In the genomic region with DNA sequence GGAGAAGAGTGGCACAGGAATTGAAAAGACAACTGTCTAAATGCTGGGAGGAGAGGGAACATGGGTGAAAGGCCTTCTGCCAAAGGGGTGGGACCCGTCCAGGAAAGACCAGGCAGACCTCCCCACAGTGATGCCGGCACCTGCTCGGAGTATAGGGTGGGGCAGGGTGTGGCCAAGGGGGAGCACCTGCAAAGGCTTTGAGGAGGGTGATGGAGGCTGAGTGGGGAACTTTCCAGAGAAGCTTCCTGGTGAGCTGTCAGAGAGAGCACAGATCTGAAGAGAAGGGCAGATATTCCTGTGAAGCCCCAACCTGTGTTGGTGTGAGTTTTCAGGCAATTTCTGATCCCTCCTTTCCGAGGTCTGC, we compare ENCODE assay signal across 25 cellular contexts.
DNase-seq lines count a peak whose midpoint lies in the region; ATAC-seq and TF ChIP-seq lines count a peak whose summit lies in the region.
"Had no signal": no experiment of that assay in that cellular context is flagged by ENCODE, and none has a peak within 500 bp of the region (broad histone marks: within the 10 kb centered on the region; RNA-seq: fewer than 3 reads in every experiment).

No MANE protein-coding gene starts in this region.

- dilution Hi-C loops in IMR-90 (cut with HindIII; ENCODE audit: low sequenced_read_pairs, unreplicated experiment) = no loop called here

- no peak overlapping the region for H3K56ac ChIP-seq in IMR-90 (ENCODE audit: extremely low read depth, insufficient read depth, low read length)

- H2BK15ac ChIP-seq in IMR-90 (ENCODE audit: low read depth, low read length) = no peak overlapping the region

- peaks cover 7% of the 10 kb centered on the region for H3K27me3 Mint-ChIP-seq in activated CD4-positive, alpha-beta T cell treated with anti-CD3 and anti-CD28 coated beads, Interleukin-2, amount 10 ng/mL, durations not matched to agents 7 days and 5 days
- H3K27me3 Mint-ChIP-seq: stimulated activated naive CD8-positive, alpha-beta T cell treated with anti-CD3 and anti-CD28 coated beads, Interleukin-15, amount 100 ng/mL, for 72 hours had no signal

- H3K27me3 ChIP-seq in IMR-90 (ENCODE audit: control insufficient read depth, insufficient read depth, low read length) = peaks cover 41% of the 10 kb centered on the region
- H3K27me3 ChIP-seq in upper lobe of right lung = no peaks in the 10 kb centered on the region
- H3K27me3 ChIP-seq: thyroid gland had no signal

- H3K27ac Mint-ChIP-seq in activated CD4-positive, alpha-beta T cell treated with anti-CD3 and anti-CD28 coated beads, Interleukin-2, amount 10 ng/mL, durations not matched to agents 7 days and 5 days = no peak overlapping the region
- H3K27ac Mint-ChIP-seq: activated naive CD4-positive, alpha-beta T cell treated with anti-CD3 and anti-CD28 coated beads, Interleukin-2, amount 50 U/mL, for 24 hours; activated T-helper 2 cell treated with anti-CD3 and anti-CD28 coated beads, Interferon-gamma antibody, Interleukin-2, Interleukin-4, amounts not matched to agents 10 μg/mL and 5 μg/mL and 100 μg/mL, durations not matched to agents 14 hours and 24 hours and 36 hours had no signal

- no peak overlapping the region for H3K4me3 Mint-ChIP-seq in activated CD4-positive, alpha-beta T cell treated with anti-CD3 and anti-CD28 coated beads, Interleukin-2, amount 10 ng/mL, durations not matched to agents 7 days and 5 days
- H3K4me3 Mint-ChIP-seq: activated naive CD4-positive, alpha-beta T cell treated with anti-CD3 and anti-CD28 coated beads, Interleukin-2, amount 50 U/mL, for 24 hours; neural crest cell; stimulated activated naive CD8-positive, alpha-beta T cell treated with anti-CD3 and anti-CD28 coated beads, Interleukin-15, amount 100 ng/mL, for 72 hours had no signal

- peaks cover 4% of the 10 kb centered on the region; the same call in 1 of the 2 replicates for H4K20me1 ChIP-seq in IMR-90 (ENCODE audit: insufficient read depth, low read length)

- no peak for TF ChIP-seq RAD21 in IMR-90 (IDR thresholded peaks at IDR 0.05; ENCODE audit: low read length)

- H3K36me3 ChIP-seq in IMR-90 (ENCODE audit: control insufficient read depth, insufficient read depth, low read length) (no peaks in the 10 kb centered on the region), upper lobe of right lung (no peaks in the 10 kb centered on the region)
- H3K36me3 ChIP-seq: thyroid gland had no signal

- DNase-seq in IMR-90 = no peak
- DNase-seq in RWPE1 (ENCODE audit: low spot score) = peak; percentile 33
- DNase-seq in left colon = no peak
- DNase-seq in upper lobe of right lung = no peak
- no peak for DNase-seq in central memory CD4-positive, alpha-beta T cell
- DNase-seq in activated CD4-positive, alpha-beta T cell treated with anti-CD3 and anti-CD28 coated beads, Interleukin-2, amount 10 ng/mL, durations not matched to agents 7 days and 5 days = no peak
- DNase-seq in cardiac septum (ENCODE audit: low spot score) = no peak
- DNase-seq: C1 segment of cervical spinal cord; DND-41; effector CD8-positive, alpha-beta T cell; mesendoderm; MV-4-11; NCI-H146; NCI-H2107; NCI-H446 treated with DMSO at 0.1 percent for 48 hours; right cardiac atrium; stimulated activated CD4-positive, alpha-beta T cell treated with anti-CD3 and anti-CD28 coated beads, Interleukin-1b, Interleukin-23, amount 100 ng/mL, for 48 hours; stimulated activated naive CD8-positive, alpha-beta T cell treated with anti-CD3 and anti-CD28 coated beads, Interleukin-15, amount 100 ng/mL, for 72 hours; thyroid gland had no signal

- ATAC-seq in IMR-90 (ENCODE audit: low read depth) (no peak; the same call in 1 of the 2 replicates), left colon (peak; percentile 62), upper lobe of right lung (peak; percentile 37)
- ATAC-seq: left lobe of liver, right cardiac atrium had no signal

- peaks cover 3% of the 10 kb centered on the region; the same call in 1 of the 2 replicates for H3K9me1 ChIP-seq in IMR-90 (ENCODE audit: insufficient read depth, low read length)

- H3K4me1 Mint-ChIP-seq in activated CD4-positive, alpha-beta T cell treated with anti-CD3 and anti-CD28 coated beads, Interleukin-2, amount 10 ng/mL, durations not matched to agents 7 days and 5 days = no peaks in the 10 kb centered on the region
- H3K4me1 Mint-ChIP-seq: activated naive CD4-positive, alpha-beta T cell treated with anti-CD3 and anti-CD28 coated beads, Interleukin-2, amount 50 U/mL, for 24 hours; stimulated activated naive CD8-positive, alpha-beta T cell treated with anti-CD3 and anti-CD28 coated beads, Interleukin-15, amount 100 ng/mL, for 72 hours had no signal

- no peak for TF ChIP-seq POLR2A in IMR-90 (IDR thresholded peaks at IDR 0.05; ENCODE audit: low read depth, low read length)

- H4K91ac ChIP-seq in IMR-90 (ENCODE audit: insufficient read depth, low read depth, low read length) = no peak overlapping the region

- H3K18ac ChIP-seq in IMR-90 (ENCODE audit: low read depth, low read length) = no peak overlapping the region

- H3K79me1 ChIP-seq in IMR-90 (ENCODE audit: low read depth in 1 of 2, low read length in 2 of 2) = no peaks in the 10 kb centered on the region

- no peak for TF ChIP-seq CTCF in IMR-90 (conservative IDR thresholded peaks at IDR 0.05; ENCODE audit: low read depth, low read length)
- no peak for TF ChIP-seq CTCF in RWPE1 (conservative IDR thresholded peaks at IDR 0.05; ENCODE audit: low read depth)
- TF ChIP-seq CTCF in upper lobe of right lung (IDR thresholded peaks at IDR 0.05) = no peak

- H3K4me3 ChIP-seq in IMR-90 (ENCODE audit: insufficient read depth, low read depth, low read length) (no peak overlapping the region), upper lobe of right lung (no peak overlapping the region)
- H3K4me3 ChIP-seq: coronary artery, GM23248, thyroid gland had no signal

- BruUV-seq in IMR-90 (replicated peaks; lab: Mats Ljungman, UMichigan) = no TSS peak

- no peak overlapping the region for H4K8ac ChIP-seq in IMR-90 (ENCODE audit: low read depth in 2 of 2, low read length in 2 of 2)

- 0 out of 2 replicates have a peak overlapping the region, but pooled peaks have one; percentile 23 for H2BK120ac ChIP-seq in IMR-90 (ENCODE audit: low read depth, low read length)

- H3K9ac ChIP-seq in IMR-90 (ENCODE audit: low read depth, low read length) = no peak overlapping the region
- H3K9ac ChIP-seq: GM23248 had no signal

- CTCF ChIA-PET in IMR-90 (lab: Yijun Ruan, JAX) (no interaction called here), RWPE1 (lab: Yijun Ruan, JAX) (interaction anchor here (0.6 kb wide), 1 partner anchor 263 kb away, joined by 3 read pairs; no protein-coding TSS in a partner anchor)
- CTCF ChIA-PET in activated CD4-positive, alpha-beta T cell treated with anti-CD3 and anti-CD28 coated beads, Interleukin-2, amount 10 ng/mL, durations not matched to agents 7 days and 5 days (lab: Charles Lee) = no interaction called here

- H4K5ac ChIP-seq in IMR-90 (ENCODE audit: low read depth, low read length) = no peak overlapping the region

- no peak overlapping the region for H3K23ac ChIP-seq in IMR-90 (ENCODE audit: low read depth, low read length)

- H3K27ac ChIP-seq in IMR-90 (ENCODE audit: insufficient read depth, low read length) = no peak overlapping the region
- peak overlapping the region; percentile 58 for H3K27ac ChIP-seq in RWPE1
- H3K27ac ChIP-seq in upper lobe of right lung = no peak overlapping the region
- H3K27ac ChIP-seq: coronary artery, GM23248, thyroid gland had no signal

- peak overlapping the region; percentile 54; the same call in 1 of the 2 replicates for H2AK5ac ChIP-seq in IMR-90 (ENCODE audit: low read depth, low read length)

- no peaks in the 10 kb centered on the region for H3K36me3 Mint-ChIP-seq in activated CD4-positive, alpha-beta T cell treated with anti-CD3 and anti-CD28 coated beads, Interleukin-2, amount 10 ng/mL, durations not matched to agents 7 days and 5 days (ENCODE audit: low read depth)
- H3K36me3 Mint-ChIP-seq: activated naive CD4-positive, alpha-beta T cell treated with anti-CD3 and anti-CD28 coated beads, Interleukin-2, amount 50 U/mL, for 24 hours had no signal

- intact Hi-C loops in IMR-90 (cut with micrococcal nuclease) = no loop called here
- intact Hi-C loops in left colon (cut with DNase I, micrococcal nuclease) = no loop called here
- intact Hi-C loops in upper lobe of right lung (cut with DNase I) = no loop called here
- intact Hi-C loops in cardiac septum (cut with DNase I) = no loop called here

- H3K4me1 ChIP-seq in IMR-90 (ENCODE audit: control insufficient read depth, insufficient read depth, low read length) (peaks cover 10% of the 10 kb centered on the region), upper lobe of right lung (no peaks in the 10 kb centered on the region)
- H3K4me1 ChIP-seq: thyroid gland had no signal

- H3K14ac ChIP-seq in IMR-90 (replicated peaks; ENCODE audit: low read depth, low read length) = no peak overlapping the region

- 89% methylated on average over 3 of the region's 4 CpGs; no CpG with 5 or more reads in 1 of the 2 experiments for WGBS in IMR-90 (ENCODE audit: extremely low coverage in 2 of 2, insufficient read length in 1 of 2), 2 experiments

- POLR2A ChIA-PET in IMR-90 (lab: Charles Lee; ENCODE audit: unreplicated experiment) (no interaction called here), RWPE1 (lab: Yijun Ruan, JAX; ENCODE audit: low non-redundant PET) (no interaction called here)
- POLR2A ChIA-PET in activated CD4-positive, alpha-beta T cell treated with anti-CD3 and anti-CD28 coated beads, Interleukin-2, amount 10 ng/mL, durations not matched to agents 7 days and 5 days (lab: Charles Lee) = no interaction called here

- no peak overlapping the region for H3K4me2 ChIP-seq in IMR-90 (ENCODE audit: low read depth, low read length)

- no peak overlapping the region for H2BK5ac ChIP-seq in IMR-90 (ENCODE audit: low read depth, low read length, poor library complexity, severe bottlenecking)

- H3K9me3 ChIP-seq in IMR-90 (ENCODE audit: control insufficient read depth, insufficient read depth, low read length) (no peaks in the 10 kb centered on the region; the same call in 1 of the 2 replicates), upper lobe of right lung (no peaks in the 10 kb centered on the region)
- H3K9me3 ChIP-seq: thyroid gland had no signal

- H2BK20ac ChIP-seq in IMR-90 (ENCODE audit: low read depth, low read length) = 0 out of 2 replicates have a peak overlapping the region, but pooled peaks have one; percentile 35

- no peaks in the 10 kb centered on the region for H3K9me3 Mint-ChIP-seq in activated CD4-positive, alpha-beta T cell treated with anti-CD3 and anti-CD28 coated beads, Interleukin-2, amount 10 ng/mL, durations not matched to agents 7 days and 5 days
- H3K9me3 Mint-ChIP-seq: activated naive CD4-positive, alpha-beta T cell treated with anti-CD3 and anti-CD28 coated beads, Interleukin-2, amount 50 U/mL, for 24 hours; activated T-helper 2 cell treated with anti-CD3 and anti-CD28 coated beads, Interferon-gamma antibody, Interleukin-2, Interleukin-4, amounts not matched to agents 10 μg/mL and 5 μg/mL and 100 μg/mL, durations not matched to agents 14 hours and 24 hours and 36 hours; stimulated activated naive CD8-positive, alpha-beta T cell treated with anti-CD3 and anti-CD28 coated beads, Interleukin-15, amount 100 ng/mL, for 72 hours had no signal

- H3K4ac ChIP-seq in IMR-90 (ENCODE audit: low read depth, low read length) = 0 out of 2 replicates have a peak overlapping the region, but pooled peaks have one; percentile 42

- H2AK9ac ChIP-seq in IMR-90 (replicated peaks; ENCODE audit: low read depth, low read length, poor library complexity) = no peak overlapping the region

- in situ Hi-C loops in IMR-90 (cut with MboI; ENCODE audit: low sequenced_read_pairs) = no loop called here

- peak overlapping the region; percentile 35 for H2AFZ ChIP-seq in IMR-90 (replicated peaks; ENCODE audit: low read length, poor library complexity)
- H2AFZ ChIP-seq: GM23248 had no signal
